In the genomic region with DNA sequence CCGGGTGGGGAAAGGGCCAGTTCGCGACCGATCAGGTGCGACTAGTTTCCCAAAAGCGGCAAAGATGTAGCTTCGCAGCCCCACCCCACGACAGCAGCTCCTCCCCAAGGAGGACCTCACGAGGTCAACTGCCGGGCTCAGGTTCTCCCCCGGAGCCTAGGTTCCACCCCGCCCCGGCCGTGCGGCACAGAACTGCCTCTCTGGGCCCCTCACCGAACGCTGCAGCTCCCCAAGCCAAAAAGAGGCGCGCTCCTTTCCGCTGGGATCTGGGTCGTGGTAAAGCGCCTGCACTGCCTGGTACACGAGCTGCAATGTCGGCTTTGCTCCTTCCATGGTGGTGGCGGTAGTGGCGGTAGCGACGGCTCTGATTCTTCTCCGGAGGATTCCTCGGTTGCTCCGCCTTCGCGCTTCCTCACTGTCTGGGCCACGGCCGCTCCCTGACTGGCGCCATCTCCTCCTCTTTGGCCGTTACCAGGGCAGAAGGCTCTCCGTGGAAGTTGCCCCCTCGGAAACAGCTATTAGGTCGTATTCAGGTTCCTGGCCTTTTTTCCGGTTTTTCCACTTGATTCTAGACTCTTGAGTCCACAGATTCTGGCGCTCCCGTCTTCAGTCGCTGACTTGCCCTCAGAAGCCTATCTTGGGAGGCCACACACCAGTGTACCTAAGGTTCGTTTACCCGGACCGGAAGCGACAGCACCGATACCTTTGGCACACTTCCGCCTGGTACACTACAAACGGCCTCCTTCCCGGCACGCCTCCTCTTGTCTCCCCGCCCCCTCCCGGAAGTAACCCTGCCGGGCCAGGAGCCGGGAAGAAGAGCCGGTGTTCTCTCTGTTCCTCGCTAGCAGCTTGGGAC, we compare ENCODE assay signal across 1 cellular context.
TF ChIP-seq lines count a peak whose summit lies in the region.

A gene (minus strand): TSS at position 674 of the 856 bp plus-strand sequence. CDS start 341 bp downstream, at position 333.

TF ChIP-seq in K562, 482 proteins besides CTCF, POLR2A, EP300 and RAD21 (continued from another document and continues in another):
- TF ChIP-seq NR4A1 (CRISPR knock-in tag; IDR thresholded peaks at IDR 0.05): peak; percentile 85; the same call in 1 of the 2 replicates
- TF ChIP-seq NR4A1 (tag; IDR thresholded peaks at IDR 0.05): peak; percentile 89
- no peak for TF ChIP-seq ZNF644 (tag; IDR thresholded peaks at IDR 0.05; ENCODE audit: low read depth)
- no peak for TF ChIP-seq CBX2 (IDR thresholded peaks at IDR 0.05; ENCODE audit: insufficient read depth, low read length, poor library complexity, severe bottlenecking)
- no peak for TF ChIP-seq SRSF3 (IDR thresholded peaks at IDR 0.05; ENCODE audit: insufficient read depth, low read length)
- TF ChIP-seq, protein P1, sequence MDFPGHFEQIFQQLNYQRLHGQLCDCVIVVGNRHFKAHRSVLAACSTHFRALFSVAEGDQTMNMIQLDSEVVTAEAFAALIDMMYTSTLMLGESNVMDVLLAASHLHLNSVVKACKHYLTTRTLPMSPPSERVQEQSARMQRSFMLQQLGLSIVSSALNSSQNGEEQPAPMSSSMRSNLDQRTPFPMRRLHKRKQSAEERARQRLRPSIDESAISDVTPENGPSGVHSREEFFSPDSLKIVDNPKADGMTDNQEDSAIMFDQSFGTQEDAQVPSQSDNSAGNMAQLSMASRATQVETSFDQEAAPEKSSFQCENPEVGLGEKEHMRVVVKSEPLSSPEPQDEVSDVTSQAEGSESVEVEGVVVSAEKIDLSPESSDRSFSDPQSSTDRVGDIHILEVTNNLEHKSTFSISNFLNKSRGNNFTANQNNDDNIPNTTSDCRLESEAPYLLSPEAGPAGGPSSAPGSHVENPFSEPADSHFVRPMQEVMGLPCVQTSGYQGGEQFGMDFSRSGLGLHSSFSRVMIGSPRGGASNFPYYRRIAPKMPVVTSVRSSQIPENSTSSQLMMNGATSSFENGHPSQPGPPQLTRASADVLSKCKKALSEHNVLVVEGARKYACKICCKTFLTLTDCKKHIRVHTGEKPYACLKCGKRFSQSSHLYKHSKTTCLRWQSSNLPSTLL (IDR thresholded peaks at IDR 0.05): no peak; the same call in 1 of the 2 replicates
- no peak; the same call in 1 of the 2 replicates for TF ChIP-seq SMARCA5 (IDR thresholded peaks at IDR 0.05)
- TF ChIP-seq EZH2 (IDR thresholded peaks at IDR 0.05; ENCODE audit: borderline replicate concordance, low read depth, low read length): no peak
- no peak for TF ChIP-seq XRCC4 (IDR thresholded peaks at IDR 0.05; ENCODE audit: extremely low read depth, insufficient read depth, insufficient read length)
- TF ChIP-seq MTA1 (IDR thresholded peaks at IDR 0.05; ENCODE audit: borderline replicate concordance): 0 out of 2 replicates have a peak, but pooled peaks have one; percentile 74
- TF ChIP-seq FOXP1 (CRISPR knock-in tag; IDR thresholded peaks at IDR 0.05): peak; percentile 92
- TF ChIP-seq, protein P2, sequence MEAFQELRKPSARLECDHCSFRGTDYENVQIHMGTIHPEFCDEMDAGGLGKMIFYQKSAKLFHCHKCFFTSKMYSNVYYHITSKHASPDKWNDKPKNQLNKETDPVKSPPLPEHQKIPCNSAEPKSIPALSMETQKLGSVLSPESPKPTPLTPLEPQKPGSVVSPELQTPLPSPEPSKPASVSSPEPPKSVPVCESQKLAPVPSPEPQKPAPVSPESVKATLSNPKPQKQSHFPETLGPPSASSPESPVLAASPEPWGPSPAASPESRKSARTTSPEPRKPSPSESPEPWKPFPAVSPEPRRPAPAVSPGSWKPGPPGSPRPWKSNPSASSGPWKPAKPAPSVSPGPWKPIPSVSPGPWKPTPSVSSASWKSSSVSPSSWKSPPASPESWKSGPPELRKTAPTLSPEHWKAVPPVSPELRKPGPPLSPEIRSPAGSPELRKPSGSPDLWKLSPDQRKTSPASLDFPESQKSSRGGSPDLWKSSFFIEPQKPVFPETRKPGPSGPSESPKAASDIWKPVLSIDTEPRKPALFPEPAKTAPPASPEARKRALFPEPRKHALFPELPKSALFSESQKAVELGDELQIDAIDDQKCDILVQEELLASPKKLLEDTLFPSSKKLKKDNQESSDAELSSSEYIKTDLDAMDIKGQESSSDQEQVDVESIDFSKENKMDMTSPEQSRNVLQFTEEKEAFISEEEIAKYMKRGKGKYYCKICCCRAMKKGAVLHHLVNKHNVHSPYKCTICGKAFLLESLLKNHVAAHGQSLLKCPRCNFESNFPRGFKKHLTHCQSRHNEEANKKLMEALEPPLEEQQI (IDR thresholded peaks at IDR 0.05): peak; percentile 90
- no peak for TF ChIP-seq SAFB (IDR thresholded peaks at IDR 0.05; ENCODE audit: borderline replicate concordance, low read depth, low read length)
- TF ChIP-seq SRF (CRISPR knock-in tag; IDR thresholded peaks at IDR 0.05): peak; percentile 37 to 71; a peak in 2 of 4 replicates
- TF ChIP-seq ELF1 (tag; IDR thresholded peaks at IDR 0.05): peak; percentile 99
- peak; percentile 97 for TF ChIP-seq TAF1 (IDR thresholded peaks at IDR 0.05; ENCODE audit: control insufficient read depth, extremely low read depth, insufficient read depth, low read length, severe bottlenecking)
- TF ChIP-seq, protein P3, sequence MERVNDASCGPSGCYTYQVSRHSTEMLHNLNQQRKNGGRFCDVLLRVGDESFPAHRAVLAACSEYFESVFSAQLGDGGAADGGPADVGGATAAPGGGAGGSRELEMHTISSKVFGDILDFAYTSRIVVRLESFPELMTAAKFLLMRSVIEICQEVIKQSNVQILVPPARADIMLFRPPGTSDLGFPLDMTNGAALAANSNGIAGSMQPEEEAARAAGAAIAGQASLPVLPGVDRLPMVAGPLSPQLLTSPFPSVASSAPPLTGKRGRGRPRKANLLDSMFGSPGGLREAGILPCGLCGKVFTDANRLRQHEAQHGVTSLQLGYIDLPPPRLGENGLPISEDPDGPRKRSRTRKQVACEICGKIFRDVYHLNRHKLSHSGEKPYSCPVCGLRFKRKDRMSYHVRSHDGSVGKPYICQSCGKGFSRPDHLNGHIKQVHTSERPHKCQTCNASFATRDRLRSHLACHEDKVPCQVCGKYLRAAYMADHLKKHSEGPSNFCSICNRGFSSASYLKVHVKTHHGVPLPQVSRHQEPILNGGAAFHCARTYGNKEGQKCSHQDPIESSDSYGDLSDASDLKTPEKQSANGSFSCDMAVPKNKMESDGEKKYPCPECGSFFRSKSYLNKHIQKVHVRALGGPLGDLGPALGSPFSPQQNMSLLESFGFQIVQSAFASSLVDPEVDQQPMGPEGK (CRISPR knock-in tag; IDR thresholded peaks at IDR 0.05; ENCODE audit: borderline replicate concordance): peak; percentile 87; the same call in 1 of the 2 replicates
- no peak for TF ChIP-seq NR1H2 (CRISPR knock-in tag; IDR thresholded peaks at IDR 0.05)
- TF ChIP-seq ZNF217 (CRISPR knock-in tag; IDR thresholded peaks at IDR 0.05): no peak
- TF ChIP-seq TCFL5 (CRISPR knock-in tag; conservative IDR thresholded peaks at IDR 0.05): 0 out of 2 replicates have a peak, but pooled peaks have one; percentile 64
- TF ChIP-seq TRIM28 (IDR thresholded peaks at IDR 0.05): peak; percentile 84; the same call in 1 of the 2 replicates
- TF ChIP-seq ZC3H4 (CRISPR knock-in tag; IDR thresholded peaks at IDR 0.05; ENCODE audit: borderline replicate concordance): no peak; the same call in 1 of the 2 replicates
- TF ChIP-seq TBL1XR1 (IDR thresholded peaks at IDR 0.05; ENCODE audit: low read length in 2 of 2): peak; percentile 8 to 55; a peak in 1 of 4 replicates
- peak; percentile 94 for TF ChIP-seq ZNF830 (CRISPR knock-in tag; IDR thresholded peaks at IDR 0.05)
- TF ChIP-seq COPS2 (conservative IDR thresholded peaks at IDR 0.05): no peak
- TF ChIP-seq, protein P4, sequence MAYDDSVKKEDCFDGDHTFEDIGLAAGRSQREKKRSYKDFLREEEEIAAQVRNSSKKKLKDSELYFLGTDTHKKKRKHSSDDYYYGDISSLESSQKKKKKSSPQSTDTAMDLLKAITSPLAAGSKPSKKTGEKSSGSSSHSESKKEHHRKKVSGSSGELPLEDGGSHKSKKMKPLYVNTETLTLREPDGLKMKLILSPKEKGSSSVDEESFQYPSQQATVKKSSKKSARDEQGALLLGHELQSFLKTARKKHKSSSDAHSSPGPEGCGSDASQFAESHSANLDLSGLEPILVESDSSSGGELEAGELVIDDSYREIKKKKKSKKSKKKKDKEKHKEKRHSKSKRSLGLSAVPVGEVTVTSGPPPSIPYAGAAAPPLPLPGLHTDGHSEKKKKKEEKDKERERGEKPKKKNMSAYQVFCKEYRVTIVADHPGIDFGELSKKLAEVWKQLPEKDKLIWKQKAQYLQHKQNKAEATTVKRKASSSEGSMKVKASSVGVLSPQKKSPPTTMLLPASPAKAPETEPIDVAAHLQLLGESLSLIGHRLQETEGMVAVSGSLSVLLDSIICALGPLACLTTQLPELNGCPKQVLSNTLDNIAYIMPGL (CRISPR knock-in tag; IDR thresholded peaks at IDR 0.05): peak; percentile 98
- peak; percentile 100 for TF ChIP-seq ETV5 (CRISPR knock-in tag; IDR thresholded peaks at IDR 0.05; ENCODE audit: low read depth)
- TF ChIP-seq MTA2 (IDR thresholded peaks at IDR 0.05; ENCODE audit: low read depth): no peak; the same call in 1 of the 2 replicates
- TF ChIP-seq, protein P5, sequence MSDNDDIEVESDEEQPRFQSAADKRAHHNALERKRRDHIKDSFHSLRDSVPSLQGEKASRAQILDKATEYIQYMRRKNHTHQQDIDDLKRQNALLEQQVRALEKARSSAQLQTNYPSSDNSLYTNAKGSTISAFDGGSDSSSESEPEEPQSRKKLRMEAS (CRISPR knock-in tag; IDR thresholded peaks at IDR 0.05): peak; percentile 73
- TF ChIP-seq, protein P6, sequence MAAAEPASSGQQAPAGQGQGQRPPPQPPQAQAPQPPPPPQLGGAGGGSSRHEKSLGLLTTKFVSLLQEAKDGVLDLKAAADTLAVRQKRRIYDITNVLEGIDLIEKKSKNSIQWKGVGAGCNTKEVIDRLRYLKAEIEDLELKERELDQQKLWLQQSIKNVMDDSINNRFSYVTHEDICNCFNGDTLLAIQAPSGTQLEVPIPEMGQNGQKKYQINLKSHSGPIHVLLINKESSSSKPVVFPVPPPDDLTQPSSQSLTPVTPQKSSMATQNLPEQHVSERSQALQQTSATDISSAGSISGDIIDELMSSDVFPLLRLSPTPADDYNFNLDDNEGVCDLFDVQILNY (CRISPR knock-in tag; IDR thresholded peaks at IDR 0.05): peak; percentile 93
- TF ChIP-seq ETS2 (tag; IDR thresholded peaks at IDR 0.05; ENCODE audit: borderline replicate concordance, poor library complexity, severe bottlenecking): peak; percentile 87
- TF ChIP-seq ZBTB17 (CRISPR knock-in tag; IDR thresholded peaks at IDR 0.05): peak; percentile 84
- TF ChIP-seq L3MBTL2 (IDR thresholded peaks at IDR 0.05): peak; percentile 80
- peak; percentile 99 for TF ChIP-seq POLR2G (IDR thresholded peaks at IDR 0.05; ENCODE audit: low read depth, low read length)
- peak; percentile 42; the same call in 1 of the 2 replicates for TF ChIP-seq TEAD4 (IDR thresholded peaks at IDR 0.05; ENCODE audit: low read length)
- TF ChIP-seq TEAD4 (CRISPR knock-in tag; IDR thresholded peaks at IDR 0.05; ENCODE audit: borderline replicate concordance): no peak; the same call in 1 of the 2 replicates
- peak in 1 of 2 experiments; percentile 74; a peak in 2 of 4 replicates for TF ChIP-seq KDM4B (IDR thresholded peaks at IDR 0.05; ENCODE audit: borderline replicate concordance in 2 of 2, low read depth in 1 of 2)
- TF ChIP-seq NFIX (CRISPR knock-in tag; IDR thresholded peaks at IDR 0.05; ENCODE audit: low read depth): 0 out of 2 replicates have a peak, but pooled peaks have one; percentile 12
- TF ChIP-seq HDAC2 (IDR thresholded peaks at IDR 0.05): peak; percentile 97
- TF ChIP-seq U2AF2 (optimal IDR thresholded peaks at IDR 0.05; ENCODE audit: low read depth, low read length): no peak
- peak; percentile 78 for TF ChIP-seq SMAD3 (CRISPR knock-in tag; conservative IDR thresholded peaks at IDR 0.05)
- peak; percentile 36; the same call in 1 of the 2 replicates for TF ChIP-seq ZFPM2 (CRISPR knock-in tag; IDR thresholded peaks at IDR 0.05)
- peak; percentile 93 for TF ChIP-seq NFATC3 (IDR thresholded peaks at IDR 0.05)
- peak; percentile 63; the same call in 1 of the 2 replicates for TF ChIP-seq ZNF134 (CRISPR knock-in tag; conservative IDR thresholded peaks at IDR 0.05)
- TF ChIP-seq TEAD2 (tag; IDR thresholded peaks at IDR 0.05): peak; percentile 37; the same call in 1 of the 2 replicates
- TF ChIP-seq ARNT (IDR thresholded peaks at IDR 0.05): peak; percentile 98 to 99
- peak; percentile 69; the same call in 1 of the 2 replicates for TF ChIP-seq ZNF174 (CRISPR knock-in tag; IDR thresholded peaks at IDR 0.05)
- TF ChIP-seq TRIM24 (IDR thresholded peaks at IDR 0.05): peak; percentile 70 to 100
- TF ChIP-seq ZNF3 (CRISPR knock-in tag; IDR thresholded peaks at IDR 0.05): no peak
- no peak for TF ChIP-seq ZBED1 (IDR thresholded peaks at IDR 0.05)
- TF ChIP-seq KLF6 (CRISPR knock-in tag; IDR thresholded peaks at IDR 0.05; ENCODE audit: borderline replicate concordance): no peak; the same call in 1 of the 2 replicates
- TF ChIP-seq ZKSCAN1 (IDR thresholded peaks at IDR 0.05; ENCODE audit: low read depth, low read length): 0 out of 2 replicates have a peak, but pooled peaks have one; percentile 50
- TF ChIP-seq ZNF696 (CRISPR knock-in tag; conservative IDR thresholded peaks at IDR 0.05): 0 out of 2 replicates have a peak, but pooled peaks have one; percentile 61
- TF ChIP-seq ZNF766 (CRISPR knock-in tag; conservative IDR thresholded peaks at IDR 0.05): peak; percentile 81; the same call in 1 of the 2 replicates
- no peak for TF ChIP-seq ZNF699 (CRISPR knock-in tag; IDR thresholded peaks at IDR 0.05; ENCODE audit: insufficient replicate concordance)
- TF ChIP-seq HDAC1 (IDR thresholded peaks at IDR 0.05): peak in 1 of 2 experiments; percentile 90; a peak in 2 of 4 replicates
- peak; percentile 42; the same call in 1 of the 2 replicates for TF ChIP-seq ZNF668 (CRISPR knock-in tag; IDR thresholded peaks at IDR 0.05)
- TF ChIP-seq, protein P7, sequence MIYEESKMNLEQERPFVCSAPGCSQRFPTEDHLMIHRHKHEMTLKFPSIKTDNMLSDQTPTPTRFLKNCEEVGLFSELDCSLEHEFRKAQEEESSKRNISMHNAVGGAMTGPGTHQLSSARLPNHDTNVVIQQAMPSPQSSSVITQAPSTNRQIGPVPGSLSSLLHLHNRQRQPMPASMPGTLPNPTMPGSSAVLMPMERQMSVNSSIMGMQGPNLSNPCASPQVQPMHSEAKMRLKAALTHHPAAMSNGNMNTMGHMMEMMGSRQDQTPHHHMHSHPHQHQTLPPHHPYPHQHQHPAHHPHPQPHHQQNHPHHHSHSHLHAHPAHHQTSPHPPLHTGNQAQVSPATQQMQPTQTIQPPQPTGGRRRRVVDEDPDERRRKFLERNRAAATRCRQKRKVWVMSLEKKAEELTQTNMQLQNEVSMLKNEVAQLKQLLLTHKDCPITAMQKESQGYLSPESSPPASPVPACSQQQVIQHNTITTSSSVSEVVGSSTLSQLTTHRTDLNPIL (CRISPR knock-in tag; IDR thresholded peaks at IDR 0.05): no peak
- peak; percentile 98 for TF ChIP-seq GTF2E2 (tag; IDR thresholded peaks at IDR 0.05)
- TF ChIP-seq ZNF75A (CRISPR knock-in tag; IDR thresholded peaks at IDR 0.05): peak; percentile 65; the same call in 1 of the 2 replicates
- TF ChIP-seq ZSCAN29 (IDR thresholded peaks at IDR 0.05): peak; percentile 82
- no peak for TF ChIP-seq CEBPG (CRISPR knock-in tag; IDR thresholded peaks at IDR 0.05)
- peak in 1 of 2 experiments; percentile 54; a peak in 1 of 4 replicates for TF ChIP-seq CEBPG (tag; conservative IDR thresholded peaks at IDR 0.05 in 1 of 2, IDR thresholded peaks at IDR 0.05 in 1 of 2)
- peak; percentile 82 for TF ChIP-seq GATAD2B (IDR thresholded peaks at IDR 0.05; ENCODE audit: borderline replicate concordance)
